In the genomic region with DNA sequence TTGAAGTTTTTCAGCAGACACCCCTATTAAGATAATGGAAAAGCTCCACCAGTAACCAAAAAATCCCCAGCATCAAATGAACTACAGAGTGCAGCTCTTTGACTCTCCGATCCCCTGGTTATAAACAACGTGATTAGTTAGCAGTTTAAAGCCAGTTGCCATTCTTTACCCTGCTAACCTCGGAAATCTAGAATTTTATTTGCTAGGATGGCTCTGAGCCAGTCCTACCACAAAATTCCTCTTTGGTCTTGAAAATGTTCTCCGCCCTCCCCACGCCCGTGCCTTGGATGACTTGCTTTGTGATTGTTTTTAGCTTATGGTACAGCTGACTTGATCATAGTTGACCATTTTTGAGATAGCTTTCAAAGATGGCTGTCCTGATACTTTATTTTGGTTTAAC, we compare ENCODE assay signal across 8 cellular contexts. TPM values are rescaled to one million over a fixed set of nuclear protein-coding genes. Genes with fewer than 3 reads are reported as not detected.
A peak's percentile ranks its signal among the peaks of the same experiment; 100 is the strongest.
DNase-seq lines count a peak whose midpoint lies in the region; ATAC-seq and TF ChIP-seq lines count a peak whose summit lies in the region.

No MANE protein-coding gene starts in this region.

- H3K9ac ChIP-seq in skeletal muscle satellite cell (ENCODE audit: low read depth, low read length), result peak overlapping the region; percentile 99

- no peaks in the 10 kb centered on the region for H3K9me3 Mint-ChIP-seq in activated naive CD4-positive, alpha-beta T cell treated with anti-CD3 and anti-CD28 coated beads, Interleukin-2, amount 50 U/mL, for 24 hours
- H3K9me3 Mint-ChIP-seq in WTC11, result no peaks in the 10 kb centered on the region

- peaks cover 1% of the 10 kb centered on the region for H3K36me3 Mint-ChIP-seq in activated naive CD4-positive, alpha-beta T cell treated with anti-CD3 and anti-CD28 coated beads, Interleukin-2, amount 50 U/mL, for 24 hours
- H3K36me3 Mint-ChIP-seq in WTC11, result no peaks in the 10 kb centered on the region

- H3K4me3 ChIP-seq in skeletal muscle satellite cell (ENCODE audit: low read length), result peak overlapping the region; percentile 95

- H3K4me1 Mint-ChIP-seq in activated naive CD4-positive, alpha-beta T cell treated with anti-CD3 and anti-CD28 coated beads, Interleukin-2, amount 50 U/mL, for 24 hours, result peaks cover 42% of the 10 kb centered on the region
- peaks cover 24% of the 10 kb centered on the region for H3K4me1 Mint-ChIP-seq in WTC11

- H3K36me3 ChIP-seq in skeletal muscle satellite cell (ENCODE audit: insufficient read depth, low read length), result peaks cover 11% of the 10 kb centered on the region

- H3K27me3 ChIP-seq in skeletal muscle satellite cell (ENCODE audit: control insufficient read depth, insufficient read depth, low read length), result no peaks in the 10 kb centered on the region

- TF ChIP-seq CTCF in WTC11 (IDR thresholded peaks at IDR 0.05), result no peak

- ATAC-seq in WTC11 (no peak), HG03175 (IDR thresholded peaks at IDR 0.05; ENCODE audit: unreplicated experiment) (no peak)

- H3K27me3 Mint-ChIP-seq in activated naive CD4-positive, alpha-beta T cell treated with anti-CD3 and anti-CD28 coated beads, Interleukin-2, amount 50 U/mL, for 24 hours, result no peaks in the 10 kb centered on the region
- H3K27me3 Mint-ChIP-seq in WTC11 (ENCODE audit: low read depth), result no peaks in the 10 kb centered on the region

- H3K4me2 ChIP-seq in skeletal muscle satellite cell (ENCODE audit: low read length), result peak overlapping the region; percentile 100

- peak overlapping the region; percentile 96 for H3K4me3 Mint-ChIP-seq in activated naive CD4-positive, alpha-beta T cell treated with anti-CD3 and anti-CD28 coated beads, Interleukin-2, amount 50 U/mL, for 24 hours
- peak overlapping the region; percentile 98 for H3K4me3 Mint-ChIP-seq in WTC11

- POLR2A ChIA-PET in WTC11 (lab: Charles Lee), result interaction anchor here (1.4 to 3.3 kb wide), 4 partner anchors 83 to 170 kb away, joined by 4 to 25 read pairs (median 12); a partner anchor contains a TSS

- H3K9me3 ChIP-seq in skeletal muscle satellite cell (replicated peaks; ENCODE audit: low read length), result no peaks in the 10 kb centered on the region

- DNase-seq in activated naive CD4-positive, alpha-beta T cell treated with anti-CD3 and anti-CD28 coated beads, Interleukin-2, amount 50 U/mL, for 16 hours, result no peak
- no peak for DNase-seq in WTC11 (ENCODE audit: low spot score)
- DNase-seq in glomerular visceral epithelial cell (ENCODE audit: extremely low spot score), result peak; percentile 57
- DNase-seq in ecto neural progenitor cell (ENCODE audit: low spot score), result no peak
- DNase-seq in middle frontal gyrus (ENCODE audit: extremely low spot score, low spot score), result no peak

- H3K4me1 ChIP-seq in skeletal muscle satellite cell (ENCODE audit: control insufficient read depth, insufficient read depth, low read length), result peaks cover 23% of the 10 kb centered on the region

- H3K27ac Mint-ChIP-seq in activated naive CD4-positive, alpha-beta T cell treated with anti-CD3 and anti-CD28 coated beads, Interleukin-2, amount 50 U/mL, for 24 hours, result peak overlapping the region; percentile 100
- H3K27ac Mint-ChIP-seq in WTC11, result peak overlapping the region; percentile 100

- CTCF ChIA-PET in WTC11 (lab: Charles Lee), result interaction anchor here (0.8 to 3.1 kb wide), 4 partner anchors 81 to 135 kb away, joined by 3 to 23 read pairs (median 9); a partner anchor contains a TSS

TF ChIP-seq in WTC11, 78 proteins besides CTCF, POLR2A, EP300 and RAD21 (continues in another document):
- TF ChIP-seq, protein P1, sequence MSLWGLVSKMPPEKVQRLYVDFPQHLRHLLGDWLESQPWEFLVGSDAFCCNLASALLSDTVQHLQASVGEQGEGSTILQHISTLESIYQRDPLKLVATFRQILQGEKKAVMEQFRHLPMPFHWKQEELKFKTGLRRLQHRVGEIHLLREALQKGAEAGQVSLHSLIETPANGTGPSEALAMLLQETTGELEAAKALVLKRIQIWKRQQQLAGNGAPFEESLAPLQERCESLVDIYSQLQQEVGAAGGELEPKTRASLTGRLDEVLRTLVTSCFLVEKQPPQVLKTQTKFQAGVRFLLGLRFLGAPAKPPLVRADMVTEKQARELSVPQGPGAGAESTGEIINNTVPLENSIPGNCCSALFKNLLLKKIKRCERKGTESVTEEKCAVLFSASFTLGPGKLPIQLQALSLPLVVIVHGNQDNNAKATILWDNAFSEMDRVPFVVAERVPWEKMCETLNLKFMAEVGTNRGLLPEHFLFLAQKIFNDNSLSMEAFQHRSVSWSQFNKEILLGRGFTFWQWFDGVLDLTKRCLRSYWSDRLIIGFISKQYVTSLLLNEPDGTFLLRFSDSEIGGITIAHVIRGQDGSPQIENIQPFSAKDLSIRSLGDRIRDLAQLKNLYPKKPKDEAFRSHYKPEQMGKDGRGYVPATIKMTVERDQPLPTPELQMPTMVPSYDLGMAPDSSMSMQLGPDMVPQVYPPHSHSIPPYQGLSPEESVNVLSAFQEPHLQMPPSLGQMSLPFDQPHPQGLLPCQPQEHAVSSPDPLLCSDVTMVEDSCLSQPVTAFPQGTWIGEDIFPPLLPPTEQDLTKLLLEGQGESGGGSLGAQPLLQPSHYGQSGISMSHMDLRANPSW (CRISPR knock-in tag; conservative IDR thresholded peaks at IDR 0.05; ENCODE audit: low read depth), result no peak
- TF ChIP-seq, protein P2, sequence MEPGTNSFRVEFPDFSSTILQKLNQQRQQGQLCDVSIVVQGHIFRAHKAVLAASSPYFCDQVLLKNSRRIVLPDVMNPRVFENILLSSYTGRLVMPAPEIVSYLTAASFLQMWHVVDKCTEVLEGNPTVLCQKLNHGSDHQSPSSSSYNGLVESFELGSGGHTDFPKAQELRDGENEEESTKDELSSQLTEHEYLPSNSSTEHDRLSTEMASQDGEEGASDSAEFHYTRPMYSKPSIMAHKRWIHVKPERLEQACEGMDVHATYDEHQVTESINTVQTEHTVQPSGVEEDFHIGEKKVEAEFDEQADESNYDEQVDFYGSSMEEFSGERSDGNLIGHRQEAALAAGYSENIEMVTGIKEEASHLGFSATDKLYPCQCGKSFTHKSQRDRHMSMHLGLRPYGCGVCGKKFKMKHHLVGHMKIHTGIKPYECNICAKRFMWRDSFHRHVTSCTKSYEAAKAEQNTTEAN (CRISPR knock-in tag; IDR thresholded peaks at IDR 0.05), result no peak
- TF ChIP-seq, protein P3, sequence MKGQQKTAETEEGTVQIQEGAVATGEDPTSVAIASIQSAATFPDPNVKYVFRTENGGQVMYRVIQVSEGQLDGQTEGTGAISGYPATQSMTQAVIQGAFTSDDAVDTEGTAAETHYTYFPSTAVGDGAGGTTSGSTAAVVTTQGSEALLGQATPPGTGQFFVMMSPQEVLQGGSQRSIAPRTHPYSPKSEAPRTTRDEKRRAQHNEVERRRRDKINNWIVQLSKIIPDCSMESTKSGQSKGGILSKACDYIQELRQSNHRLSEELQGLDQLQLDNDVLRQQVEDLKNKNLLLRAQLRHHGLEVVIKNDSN (CRISPR knock-in tag; IDR thresholded peaks at IDR 0.05), result no peak
- TF ChIP-seq TEAD4 (CRISPR knock-in tag; IDR thresholded peaks at IDR 0.05), result no peak
- no peak for TF ChIP-seq FOXK1 (CRISPR knock-in tag; IDR thresholded peaks at IDR 0.05)
- TF ChIP-seq, protein P4, sequence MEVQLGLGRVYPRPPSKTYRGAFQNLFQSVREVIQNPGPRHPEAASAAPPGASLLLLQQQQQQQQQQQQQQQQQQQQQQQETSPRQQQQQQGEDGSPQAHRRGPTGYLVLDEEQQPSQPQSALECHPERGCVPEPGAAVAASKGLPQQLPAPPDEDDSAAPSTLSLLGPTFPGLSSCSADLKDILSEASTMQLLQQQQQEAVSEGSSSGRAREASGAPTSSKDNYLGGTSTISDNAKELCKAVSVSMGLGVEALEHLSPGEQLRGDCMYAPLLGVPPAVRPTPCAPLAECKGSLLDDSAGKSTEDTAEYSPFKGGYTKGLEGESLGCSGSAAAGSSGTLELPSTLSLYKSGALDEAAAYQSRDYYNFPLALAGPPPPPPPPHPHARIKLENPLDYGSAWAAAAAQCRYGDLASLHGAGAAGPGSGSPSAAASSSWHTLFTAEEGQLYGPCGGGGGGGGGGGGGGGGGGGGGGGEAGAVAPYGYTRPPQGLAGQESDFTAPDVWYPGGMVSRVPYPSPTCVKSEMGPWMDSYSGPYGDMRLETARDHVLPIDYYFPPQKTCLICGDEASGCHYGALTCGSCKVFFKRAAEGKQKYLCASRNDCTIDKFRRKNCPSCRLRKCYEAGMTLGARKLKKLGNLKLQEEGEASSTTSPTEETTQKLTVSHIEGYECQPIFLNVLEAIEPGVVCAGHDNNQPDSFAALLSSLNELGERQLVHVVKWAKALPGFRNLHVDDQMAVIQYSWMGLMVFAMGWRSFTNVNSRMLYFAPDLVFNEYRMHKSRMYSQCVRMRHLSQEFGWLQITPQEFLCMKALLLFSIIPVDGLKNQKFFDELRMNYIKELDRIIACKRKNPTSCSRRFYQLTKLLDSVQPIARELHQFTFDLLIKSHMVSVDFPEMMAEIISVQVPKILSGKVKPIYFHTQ (CRISPR knock-in tag; IDR thresholded peaks at IDR 0.05), result no peak
- no peak for TF ChIP-seq NFYB (CRISPR knock-in tag; conservative IDR thresholded peaks at IDR 0.05; ENCODE audit: low read depth)
- TF ChIP-seq, protein P5, sequence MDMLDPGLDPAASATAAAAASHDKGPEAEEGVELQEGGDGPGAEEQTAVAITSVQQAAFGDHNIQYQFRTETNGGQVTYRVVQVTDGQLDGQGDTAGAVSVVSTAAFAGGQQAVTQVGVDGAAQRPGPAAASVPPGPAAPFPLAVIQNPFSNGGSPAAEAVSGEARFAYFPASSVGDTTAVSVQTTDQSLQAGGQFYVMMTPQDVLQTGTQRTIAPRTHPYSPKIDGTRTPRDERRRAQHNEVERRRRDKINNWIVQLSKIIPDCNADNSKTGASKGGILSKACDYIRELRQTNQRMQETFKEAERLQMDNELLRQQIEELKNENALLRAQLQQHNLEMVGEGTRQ (CRISPR knock-in tag; IDR thresholded peaks at IDR 0.05), result no peak
- no peak for TF ChIP-seq SMAD3 (CRISPR knock-in tag; IDR thresholded peaks at IDR 0.05; ENCODE audit: borderline replicate concordance)
- TF ChIP-seq, protein P6, sequence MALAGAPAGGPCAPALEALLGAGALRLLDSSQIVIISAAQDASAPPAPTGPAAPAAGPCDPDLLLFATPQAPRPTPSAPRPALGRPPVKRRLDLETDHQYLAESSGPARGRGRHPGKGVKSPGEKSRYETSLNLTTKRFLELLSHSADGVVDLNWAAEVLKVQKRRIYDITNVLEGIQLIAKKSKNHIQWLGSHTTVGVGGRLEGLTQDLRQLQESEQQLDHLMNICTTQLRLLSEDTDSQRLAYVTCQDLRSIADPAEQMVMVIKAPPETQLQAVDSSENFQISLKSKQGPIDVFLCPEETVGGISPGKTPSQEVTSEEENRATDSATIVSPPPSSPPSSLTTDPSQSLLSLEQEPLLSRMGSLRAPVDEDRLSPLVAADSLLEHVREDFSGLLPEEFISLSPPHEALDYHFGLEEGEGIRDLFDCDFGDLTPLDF (CRISPR knock-in tag; IDR thresholded peaks at IDR 0.05), result no peak

RNA-seq across cellular contexts. Expression of a gene that starts 1.2 kb away (rescaled TPM):
- 38.7 to 47.6 TPM (median 42.5 TPM) in 3 replicates for total RNA-seq in WTC11 (2021)
- total RNA-seq in skeletal muscle satellite cell (2012; rRNA removed), result 31.9 and 42.4 TPM in 2 replicates
